In genomic region chr18:74198453-74198852, GRCh38 we compare ENCODE assay signal across 21 cellular contexts. TPM values are rescaled to one million over a fixed set of nuclear protein-coding genes. Genes with fewer than 3 reads are reported as not detected.
"Had no signal": no experiment of that assay in that cellular context is flagged by ENCODE, and none has a peak within 500 bp of the region (broad histone marks: within the 10 kb centered on the region; RNA-seq: fewer than 3 reads in every experiment).

No MANE protein-coding gene starts in this region.

- DNase-seq: activated CD4-positive, alpha-beta T cell treated with anti-CD3 and anti-CD28 coated beads, Interleukin-2, amount 10 ng/mL, durations not matched to agents 7 days and 5 days; activated CD8-positive, alpha-beta T cell treated with anti-CD3 and anti-CD28 coated beads, Interleukin-2, amount 10 ng/mL, durations not matched to agents 7 days and 5 days; activated naive CD4-positive, alpha-beta T cell treated with Interleukin-2 at 50 U/mL for 16 hours; activated naive CD8-positive, alpha-beta T cell treated with anti-CD3 and anti-CD28 coated beads, Interleukin-2, amount 10 ng/mL, durations not matched to agents 7 days and 5 days; activated T-cell treated with anti-CD3 and anti-CD28 coated beads, Interleukin-2, amount 50 U/mL, for 24 hours; amygdala; effector memory CD4-positive, alpha-beta T cell; foreskin fibroblast; hippocampal formation; naive B cell; stimulated activated CD8-positive, alpha-beta memory T cell treated with anti-CD3 and anti-CD28 coated beads, Interleukin-4, amount 100 ng/mL, for 48 hours; stimulated activated naive CD4-positive, alpha-beta T cell treated with Interleukin-2 at 50 U/mL for 16 hours had no signal

- H3K27me3 ChIP-seq: cardiac muscle cell, tibial nerve, vagina had no signal

- H3K9me3 ChIP-seq: mucosa of descending colon, neutrophil, tibial nerve, vagina had no signal

- ATAC-seq: activated CD4-positive, CD25-positive, alpha-beta regulatory T cell treated with anti-CD3 and anti-CD28 coated beads, Interleukin-2, amount 50 U/mL, for 24 hours; activated CD8-positive, alpha-beta T cell treated with anti-CD3 and anti-CD28 coated beads, Interleukin-2, amount 10 ng/mL, durations not matched to agents 7 days and 5 days; sciatic nerve had no signal

- H3K4me3 ChIP-seq: cardiac muscle cell, mucosa of descending colon, smooth muscle cell, tibial nerve, vagina had no signal

- H3K36me3 ChIP-seq: cardiac muscle cell, neutrophil, tibial nerve, vagina had no signal

- H3K4me1 ChIP-seq: parathyroid adenoma, vagina had no signal

- H3K27ac ChIP-seq: cardiac muscle cell, neutrophil, parathyroid adenoma, vagina had no signal

RNA-seq across cellular contexts. Expression of gene FBXO15, which starts 50.8 kb away (rescaled TPM):
- total RNA-seq: vagina had no signal
